ENCODE assay signal across 16 cellular contexts in genomic region chr11:110200241-110200640, GRCh38.
DNase-seq lines count a peak whose midpoint lies in the region; TF ChIP-seq lines count a peak whose summit lies in the region.
"Had no signal": no experiment of that assay in that cellular context is flagged by ENCODE, and none has a peak within 500 bp of the region (broad histone marks: within the 10 kb centered on the region; RNA-seq: fewer than 3 reads in every experiment).

No MANE protein-coding gene starts in this region.

- H3K4me3 ChIP-seq in brain microvascular endothelial cell (ENCODE audit: low read depth, low read length): no peak overlapping the region
- H3K4me3 ChIP-seq in dorsolateral prefrontal cortex: no peak overlapping the region
- H3K4me3 ChIP-seq in mesendoderm (ENCODE audit: low read length): no peak overlapping the region
- H3K4me3 ChIP-seq: ascending aorta, BLaER1, right atrium auricular region, testis had no signal

- no CpG with 5 or more reads among the region's 6 CpGs for WGBS in mesendoderm (ENCODE audit: extremely low coverage, insufficient coverage, low lambda C conversion rate)

- H3K18ac ChIP-seq in mesendoderm (ENCODE audit: low read length): no peak overlapping the region

- H2BK5ac ChIP-seq in mesendoderm (ENCODE audit: low read length): no peak overlapping the region

- no peak overlapping the region for H2AK5ac ChIP-seq in mesendoderm (ENCODE audit: low read length)

- H3K4ac ChIP-seq in mesendoderm (ENCODE audit: low read depth, low read length): no peak overlapping the region

- no peak overlapping the region for H2BK15ac ChIP-seq in mesendoderm (replicated peaks; ENCODE audit: low read depth)

- H3K79me1 ChIP-seq in mesendoderm (ENCODE audit: low read length): no peaks in the 10 kb centered on the region

- peak; percentile 63 for DNase-seq in ELR (ENCODE audit: low read depth)
- DNase-seq in NCI-H526 (lab: John Stamatoyannopoulos, UW): peak; percentile 79 to 91
- peak; percentile 54 for DNase-seq in brain microvascular endothelial cell
- DNase-seq in iris pigment epithelial cell (ENCODE audit: low read depth): peak; percentile 80
- no peak for DNase-seq in dorsolateral prefrontal cortex
- no peak for DNase-seq in 8988T
- DNase-seq in activated CD8-positive, alpha-beta memory T cell treated with anti-CD3 and anti-CD28 coated beads, Interleukin-2, amount 50 U/mL, for 4 hours: no peak
- DNase-seq in mesendoderm: no peak
- DNase-seq: activated effector memory CD4-positive, alpha-beta T cell treated with Interleukin-2 at 50 U/mL for 16 hours; NCI-H1930; NCI-H69; T-helper 1 cell; testis had no signal

- TF ChIP-seq CTCF in brain microvascular endothelial cell (IDR thresholded peaks at IDR 0.05; ENCODE audit: low read depth, low read length, missing control alignments) (no peak), dorsolateral prefrontal cortex (IDR thresholded peaks at IDR 0.05 in 54 of 56, conservative IDR thresholded peaks at IDR 0.05 in 2 of 56; ENCODE audit: low read depth in 1 of 56, partially characterized antibody in 56 of 56) (no peak)

- H3K27ac ChIP-seq in brain microvascular endothelial cell (peak overlapping the region; percentile 37), dorsolateral prefrontal cortex (no peak overlapping the region), mesendoderm (ENCODE audit: low read depth, low read length) (no peak overlapping the region)
- H3K27ac ChIP-seq: ascending aorta, BLaER1, right atrium auricular region, testis had no signal

- H3K4me1 ChIP-seq in mesendoderm (ENCODE audit: control insufficient read depth, low read depth, low read length): no peaks in the 10 kb centered on the region
- H3K4me1 ChIP-seq: ascending aorta, right atrium auricular region, testis had no signal

- intact Hi-C loops in dorsolateral prefrontal cortex (cut with DNase I): loop anchor here (2.0 to 5.0 kb wide), 5 partner anchors 97 to 233 kb away; partner anchors contain the start of gene RDX (in 2 of the 2)

- no peak overlapping the region for H3K56ac ChIP-seq in mesendoderm (ENCODE audit: low read length)

- in situ Hi-C loops in brain microvascular endothelial cell (cut with HindIII; ENCODE audit: low pct_ligation_motif_present, low sequenced_read_pairs): no loop called here

- H3K27me3 ChIP-seq in brain microvascular endothelial cell (replicated peaks) (no peaks in the 10 kb centered on the region), dorsolateral prefrontal cortex (no peaks in the 10 kb centered on the region), mesendoderm (ENCODE audit: insufficient read depth, low read length, poor library complexity) (no peaks in the 10 kb centered on the region)
- H3K27me3 ChIP-seq: ascending aorta, BLaER1, right atrium auricular region, testis had no signal

- no peak overlapping the region for H3K4me2 ChIP-seq in mesendoderm (ENCODE audit: low read length)
- H3K4me2 ChIP-seq: BLaER1 had no signal

- H3K36me3 ChIP-seq in brain microvascular endothelial cell (replicated peaks) (no peaks in the 10 kb centered on the region), mesendoderm (ENCODE audit: control insufficient read depth, insufficient read depth, low read length) (no peaks in the 10 kb centered on the region)
- H3K36me3 ChIP-seq: ascending aorta, BLaER1, right atrium auricular region had no signal

- no peak overlapping the region for H3K23ac ChIP-seq in mesendoderm (ENCODE audit: low read length)

- H3K9ac ChIP-seq in mesendoderm (ENCODE audit: low read length): no peak overlapping the region
- H3K9ac ChIP-seq: BLaER1 had no signal

- no peak overlapping the region for H4K8ac ChIP-seq in mesendoderm (ENCODE audit: low read depth, low read length)

- no peak overlapping the region for H2BK120ac ChIP-seq in mesendoderm (ENCODE audit: low read depth, low read length)

- no peaks in the 10 kb centered on the region for H3K79me2 ChIP-seq in mesendoderm (ENCODE audit: control insufficient read depth, insufficient read depth, low read length)

- H4K5ac ChIP-seq in mesendoderm (ENCODE audit: low read length): no peak overlapping the region

Comparison
In these comparisons a context has a peak if more than half of its experiments do, and no peak if none do; other contexts are left out.
1. DNase-seq: peak in ELR (single experiment), NCI-H526 (2 of 2), brain microvascular endothelial cell (single experiment) and iris pigment epithelial cell (single experiment); none in dorsolateral prefrontal cortex (0 of 10), 8988T (single experiment), activated CD8-positive, alpha-beta memory T cell treated with anti-CD3 and anti-CD28 coated beads, Interleukin-2, amount 50 U/mL, for 4 hours (single experiment) and mesendoderm (single experiment).